Comparison of ENCODE assay signal across 1 cellular context in the genomic region with DNA sequence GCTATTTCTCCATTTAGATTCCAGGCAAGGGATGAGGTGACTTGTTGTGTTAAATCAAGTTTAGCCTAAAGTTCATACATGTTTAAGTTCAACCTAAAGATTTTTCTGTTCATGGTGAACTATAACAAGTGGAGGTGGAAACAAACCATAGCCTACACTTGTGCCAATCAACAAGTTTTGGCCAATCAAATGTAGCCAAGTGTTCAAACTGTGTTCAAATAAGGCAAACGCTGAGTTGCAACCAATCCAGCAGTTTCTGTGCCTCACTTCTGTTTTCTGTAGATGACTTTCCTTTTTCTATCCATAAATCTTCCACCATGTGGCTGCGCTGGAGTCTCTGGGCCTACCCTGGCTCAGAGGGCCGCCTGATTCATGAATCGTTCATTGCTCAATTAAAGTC.
TF ChIP-seq lines count a peak whose summit lies in the region.

No MANE protein-coding gene starts in this region.

TF ChIP-seq in GM12878, 131 proteins besides CTCF, POLR2A, EP300 and RAD21:
- TF ChIP-seq SMC3 (IDR thresholded peaks at IDR 0.05; ENCODE audit: borderline replicate concordance, low read length) (no peak), KDM1A (IDR thresholded peaks at IDR 0.05; ENCODE audit: borderline replicate concordance) (no peak)
- TF ChIP-seq, protein P1, sequence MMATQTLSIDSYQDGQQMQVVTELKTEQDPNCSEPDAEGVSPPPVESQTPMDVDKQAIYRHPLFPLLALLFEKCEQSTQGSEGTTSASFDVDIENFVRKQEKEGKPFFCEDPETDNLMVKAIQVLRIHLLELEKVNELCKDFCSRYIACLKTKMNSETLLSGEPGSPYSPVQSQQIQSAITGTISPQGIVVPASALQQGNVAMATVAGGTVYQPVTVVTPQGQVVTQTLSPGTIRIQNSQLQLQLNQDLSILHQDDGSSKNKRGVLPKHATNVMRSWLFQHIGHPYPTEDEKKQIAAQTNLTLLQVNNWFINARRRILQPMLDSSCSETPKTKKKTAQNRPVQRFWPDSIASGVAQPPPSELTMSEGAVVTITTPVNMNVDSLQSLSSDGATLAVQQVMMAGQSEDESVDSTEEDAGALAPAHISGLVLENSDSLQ (IDR thresholded peaks at IDR 0.05) = 0 out of 2 replicates have a peak, but pooled peaks have one; percentile 30
